9 cellular contexts compared by ENCODE assay signal in the genomic region with DNA sequence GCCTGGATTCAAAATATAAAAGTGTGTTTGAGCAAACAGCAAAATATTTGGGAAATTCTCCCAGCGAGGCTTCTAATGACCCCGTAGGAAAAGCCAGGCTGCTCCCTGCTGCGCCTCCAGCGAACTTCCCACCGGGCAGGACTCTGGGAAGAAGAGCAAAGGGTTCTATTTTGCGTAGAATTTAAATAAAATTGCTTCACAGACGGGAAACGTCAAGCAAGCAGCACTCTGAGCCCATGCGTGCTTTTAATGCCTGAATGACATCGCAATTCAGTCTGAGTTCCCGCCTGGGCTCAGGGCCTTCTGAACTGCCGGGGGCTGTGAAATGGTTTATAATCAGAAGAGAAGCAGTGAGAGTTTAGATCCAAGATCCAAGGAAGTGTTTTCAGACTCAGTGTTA.
DNase-seq lines count a peak whose midpoint lies in the region; ATAC-seq and TF ChIP-seq lines count a peak whose summit lies in the region.
"Had no signal": no experiment of that assay in that cellular context is flagged by ENCODE, and none has a peak within 500 bp of the region (broad histone marks: within the 10 kb centered on the region; RNA-seq: fewer than 3 reads in every experiment).

No MANE protein-coding gene starts in this region.

- H3K4me1 Mint-ChIP-seq in CD8-positive, alpha-beta memory T cell = peaks cover 0 to 3% (median 0%) of the 10 kb centered on the region in 3 donors

- TF ChIP-seq POLR2A in gastroesophageal sphincter (IDR thresholded peaks at IDR 0.05) (no peak), sigmoid colon (IDR thresholded peaks at IDR 0.05) (no peak)

- H3K27ac Mint-ChIP-seq in CD8-positive, alpha-beta memory T cell = no peak overlapping the region

- peaks cover 1 to 6% of the 10 kb centered on the region in 2 donors for H3K27me3 Mint-ChIP-seq in CD8-positive, alpha-beta memory T cell

- H3K4me3 Mint-ChIP-seq in CD8-positive, alpha-beta memory T cell = peak overlapping the region; percentile 77 to 92 (median 78)

- no peak for TF ChIP-seq CTCF in WI38 (IDR thresholded peaks at IDR 0.05; ENCODE audit: low read depth, low read length)
- TF ChIP-seq CTCF in gastroesophageal sphincter (IDR thresholded peaks at IDR 0.05) = no peak
- no peak for TF ChIP-seq CTCF in sigmoid colon (IDR thresholded peaks at IDR 0.05)

- no peak overlapping the region for H3K4me3 ChIP-seq in CD8-positive, alpha-beta memory T cell (ENCODE audit: low read length)
- peak overlapping the region; percentile 40 for H3K4me3 ChIP-seq in WI38 (ENCODE audit: low read depth, low read length)
- H3K4me3 ChIP-seq in gastroesophageal sphincter = peak overlapping the region; percentile 7 to 43
- peak overlapping the region in 3 of 4 donors; percentile 37 to 42 (median 41) for H3K4me3 ChIP-seq in sigmoid colon

- TF ChIP-seq EP300 in gastroesophageal sphincter (IDR thresholded peaks at IDR 0.05) (no peak), sigmoid colon (IDR thresholded peaks at IDR 0.05) (no peak)

- H3K27ac ChIP-seq in CD8-positive, alpha-beta memory T cell (ENCODE audit: low read depth, low read length) = no peak overlapping the region
- H3K27ac ChIP-seq in gastroesophageal sphincter (no peak overlapping the region), sigmoid colon (no peak overlapping the region)

- DNase-seq in CD8-positive, alpha-beta memory T cell = no peak
- DNase-seq in sigmoid colon (no peak), HUDEP-2 (lab: John Stamatoyannopoulos, UW; ENCODE audit: unreplicated experiment in 76 of 76) (no peak), NCI-H2196 treated with DMSO at 0.1 percent for 48 hours (lab: John Stamatoyannopoulos, UW; ENCODE audit: unreplicated experiment) (no peak)
- DNase-seq in central memory CD4-positive, alpha-beta T cell = no peak
- DNase-seq: MV-4-11 had no signal

- no peaks in the 10 kb centered on the region for H3K36me3 ChIP-seq in CD8-positive, alpha-beta memory T cell (ENCODE audit: insufficient read depth, low read length)
- H3K36me3 ChIP-seq in gastroesophageal sphincter = no peaks in the 10 kb centered on the region
- H3K36me3 ChIP-seq in sigmoid colon = no peaks in the 10 kb centered on the region

- no peaks in the 10 kb centered on the region for H3K9me3 ChIP-seq in CD8-positive, alpha-beta memory T cell (ENCODE audit: low read length)
- H3K9me3 ChIP-seq in gastroesophageal sphincter = no peaks in the 10 kb centered on the region
- no peaks in the 10 kb centered on the region for H3K9me3 ChIP-seq in sigmoid colon

- WGBS in gastroesophageal sphincter (ENCODE audit: low coverage in 1 of 2), 2 donors = 63 to 72% methylated on average over 6 to 12 of the region's 12 CpGs
- WGBS in sigmoid colon, 2 donors = 57 to 72% methylated on average over 12 of the region's 12 CpGs

- intact Hi-C loops in sigmoid colon (cut with DNase I) = no loop called here

- H3K4me1 ChIP-seq in CD8-positive, alpha-beta memory T cell (ENCODE audit: insufficient read depth, low read length) = no peaks in the 10 kb centered on the region
- H3K4me1 ChIP-seq in gastroesophageal sphincter = no peaks in the 10 kb centered on the region
- H3K4me1 ChIP-seq in sigmoid colon = no peaks in the 10 kb centered on the region

- ATAC-seq in gastroesophageal sphincter = no peak
- ATAC-seq in GM19463 (IDR thresholded peaks at IDR 0.05; ENCODE audit: unreplicated experiment) = no peak

- no peaks in the 10 kb centered on the region for H3K36me3 Mint-ChIP-seq in CD8-positive, alpha-beta memory T cell

- no peaks in the 10 kb centered on the region for H3K27me3 ChIP-seq in CD8-positive, alpha-beta memory T cell (ENCODE audit: insufficient read depth, low read length, poor library complexity, severe bottlenecking)
- H3K27me3 ChIP-seq in gastroesophageal sphincter = peaks cover 40% of the 10 kb centered on the region
- H3K27me3 ChIP-seq in sigmoid colon = peaks cover 0 to 18% (median 0%) of the 10 kb centered on the region in 3 donors

- POLR2A ChIA-PET in CD8-positive, alpha-beta memory T cell (lab: Charles Lee) = no interaction called here

- H3K9me3 Mint-ChIP-seq in CD8-positive, alpha-beta memory T cell = no peaks in the 10 kb centered on the region

- CTCF ChIA-PET in CD8-positive, alpha-beta memory T cell (lab: Charles Lee) = no interaction called here
